Comparison of ENCODE assay signal across 12 cellular contexts in genomic region chr18:9823805-9824473, GRCh38.
DNase-seq lines count a peak whose midpoint lies in the region; ATAC-seq, FAIRE-seq and TF ChIP-seq lines count a peak whose summit lies in the region.
"Had no signal": no experiment of that assay in that cellular context is flagged by ENCODE, and none has a peak within 500 bp of the region (broad histone marks: within the 10 kb centered on the region; RNA-seq: fewer than 3 reads in every experiment).

No MANE protein-coding gene starts in this region.

- FAIRE-seq in K562 (lab: Jason Lieb, UNC) (peak; percentile 57), kidney (lab: Jason Lieb, UNC) (no peak)
- FAIRE-seq: TTC549 had no signal

- H3K79me2 ChIP-seq in K562 (ENCODE audit: control insufficient read depth, insufficient read depth, low read length) = peaks cover 4% of the 10 kb centered on the region; the same call in 2 of the 3 replicates

- BruUV-seq in K562 (replicated peaks; lab: Mats Ljungman, UMichigan) = no TSS peak

- in situ Hi-C loops in K562 (cut with MboI) = no loop called here

- no peak for TF ChIP-seq EP300 in K562 (IDR thresholded peaks at IDR 0.05; ENCODE audit: low read length)

- H3K4me1 ChIP-seq in K562 (replicated peaks in 1 of 2; ENCODE audit: control insufficient read depth in 2 of 2, insufficient read depth in 2 of 2, low read length in 2 of 2) (peaks cover 36 to 62% of the 10 kb centered on the region in 2 experiments), kidney (ENCODE audit: control insufficient read depth in 1 of 2, insufficient read depth in 1 of 2, low read depth in 1 of 2, low read length in 2 of 2) (peaks cover 14 to 21% of the 10 kb centered on the region in 2 donors), thyroid gland (peaks cover 20 to 39% of the 10 kb centered on the region in 2 donors)

- H3K9me3 ChIP-seq in K562 (replicated peaks; ENCODE audit: control insufficient read depth, insufficient read depth, low read depth, low read length) = 0 out of 2 replicates have a peak, but pooled peaks cover 4% of the 10 kb centered on the region
- H3K9me3 ChIP-seq in kidney (ENCODE audit: control insufficient read depth in 1 of 2, low read length in 2 of 2) = no peaks in the 10 kb centered on the region
- H3K9me3 ChIP-seq in thyroid gland = no peaks in the 10 kb centered on the region

- no peak for ATAC-seq in K562

- no peaks in the 10 kb centered on the region for H3K9me3 Mint-ChIP-seq in HFFc6

- no peak for TF ChIP-seq RAD21 in K562 (CRISPR knock-in tag; conservative IDR thresholded peaks at IDR 0.05 in 1 of 2, IDR thresholded peaks at IDR 0.05 in 1 of 2)

- no peak overlapping the region for H3K4me2 ChIP-seq in K562 (ENCODE audit: insufficient read depth, low read length)

- no peaks in the 10 kb centered on the region for H4K20me1 ChIP-seq in K562 (replicated peaks; ENCODE audit: control insufficient read depth, insufficient read depth, low read length)

- H2AFZ ChIP-seq in K562 (ENCODE audit: low read depth, low read length) = no peak overlapping the region

- H3K27ac Mint-ChIP-seq in HFFc6 = no peak overlapping the region

- DNase-seq in HFFc6 (peak; percentile 51), K562 (ENCODE audit: extremely low read depth in 1 of 4, low spot score in 3 of 4) (peak in 1 of 4 experiments; percentile 44), kidney (no peak), thyroid gland (peak in 1 of 2 donors; percentile 44), NCI-H345 (lab: John Stamatoyannopoulos, UW) (no peak), NK-92 (lab: John Stamatoyannopoulos, UW; ENCODE audit: unreplicated experiment) (no peak), retina (no peak), NCI-H2081 treated with DMSO at 0.1 percent for 48 hours (lab: John Stamatoyannopoulos, UW) (no peak)
- DNase-seq: NCI-H1694 treated with DMSO at 0.1 percent for 48 hours; stimulated activated CD4-positive, alpha-beta T cell treated with anti-CD3 and anti-CD28 coated beads, Interleukin-15, amount 100 ng/mL, for 24 hours had no signal

- TF ChIP-seq POLR2A in K562 (conservative IDR thresholded peaks at IDR 0.05) (no peak), thyroid gland (IDR thresholded peaks at IDR 0.05) (no peak)

- no peak overlapping the region for H3K4me3 Mint-ChIP-seq in HFFc6

- H3K36me3 Mint-ChIP-seq in HFFc6 (ENCODE audit: low read depth) = peaks cover 13% of the 10 kb centered on the region

- 5% methylated on average over 4 of the region's 4 CpGs for WGBS in K562 (ENCODE audit: insufficient coverage, low coverage, missing lambda C conversion rate)
- 40 to 46% methylated on average over 4 of the region's 4 CpGs for WGBS in thyroid gland, 2 donors

- TF ChIP-seq CTCF in HFFc6 (IDR thresholded peaks at IDR 0.05) (no peak), K562 (IDR thresholded peaks at IDR 0.05 in 2 of 3, conservative IDR thresholded peaks at IDR 0.05 in 1 of 3; ENCODE audit: insufficient read depth in 2 of 3, low read depth in 1 of 3, low read length in 3 of 3) (no peak), kidney (IDR thresholded peaks at IDR 0.05; ENCODE audit: borderline replicate concordance, extremely low read depth, insufficient read depth) (no peak), thyroid gland (IDR thresholded peaks at IDR 0.05) (no peak)

- intact Hi-C loops in K562 (cut with micrococcal nuclease) = loop anchor here (2.0 kb wide), 2 partner anchors 21 to 53 kb away; no protein-coding TSS in a partner anchor
- intact Hi-C loops in kidney (cut with DNase I) = no loop called here
- intact Hi-C loops in thyroid gland (cut with DNase I) = no loop called here

- H3K27me3 ChIP-seq in K562 (ENCODE audit: control insufficient read depth in 2 of 2, insufficient read depth in 2 of 2, low read length in 2 of 2) (no peaks in the 10 kb centered on the region), thyroid gland (no peaks in the 10 kb centered on the region)
- H3K27me3 ChIP-seq: cardiac muscle cell had no signal

- no peaks in the 10 kb centered on the region; the same call in 1 of the 2 replicates for H3K27me3 Mint-ChIP-seq in HFFc6 (ENCODE audit: insufficient read depth)

- H3K4me3 ChIP-seq in K562 (no peak overlapping the region), kidney (ENCODE audit: low read length in 2 of 2) (no peak overlapping the region), thyroid gland (replicated peaks in 1 of 3) (no peak overlapping the region)
- H3K4me3 ChIP-seq: cardiac muscle cell had no signal

- H3K36me3 ChIP-seq in K562 (ENCODE audit: control insufficient read depth, insufficient read depth, low read length) (0 out of 3 replicates have a peak, but pooled peaks cover 4% of the 10 kb centered on the region), kidney (ENCODE audit: control insufficient read depth in 1 of 2, insufficient read depth in 2 of 2, low read length in 2 of 2) (no peaks in the 10 kb centered on the region), thyroid gland (no peaks in the 10 kb centered on the region)
- H3K36me3 ChIP-seq: cardiac muscle cell had no signal

- H3K27ac ChIP-seq in K562 (ENCODE audit: extremely low read depth, low read depth, low read length) (peak overlapping the region; percentile 13; the same call in 2 of the 3 replicates), kidney (ENCODE audit: low read depth in 2 of 2, low read length in 2 of 2) (peak overlapping the region; percentile 17 to 45), thyroid gland (peak overlapping the region; percentile 78 to 94 (median 94))
- H3K27ac ChIP-seq: cardiac muscle cell had no signal

- no peaks in the 10 kb centered on the region for H3K9me1 ChIP-seq in K562 (ENCODE audit: control insufficient read depth, insufficient read depth, low read length)

- POLR2A ChIA-PET in K562 (lab: Yijun Ruan, JAX) = interaction anchor here (1.0 kb wide), 1 partner anchor 13 kb away, joined by 3 read pairs; no protein-coding TSS in a partner anchor

- H3K4me1 Mint-ChIP-seq in HFFc6 (ENCODE audit: low read depth) = no peaks in the 10 kb centered on the region; the same call in 1 of the 2 replicates

- CTCF ChIA-PET in K562 (lab: Yijun Ruan, JAX; ENCODE audit: low intra/inter-chr PET ratio) = no interaction called here

- H3K9ac ChIP-seq in K562 (ENCODE audit: insufficient read depth in 1 of 2, low read depth in 2 of 2, low read length in 2 of 2) (no peak overlapping the region), kidney (ENCODE audit: low read length in 2 of 2) (peak overlapping the region in 1 of 2 donors; percentile 12)

TF ChIP-seq in K562, 482 proteins besides CTCF, POLR2A, EP300 and RAD21 (continues in another document):
- TF ChIP-seq RBFOX2 (IDR thresholded peaks at IDR 0.05; ENCODE audit: low read depth, low read length) = no peak
- TF ChIP-seq ZSCAN32 (CRISPR knock-in tag; IDR thresholded peaks at IDR 0.05) = no peak
- TF ChIP-seq ZNF707 (CRISPR knock-in tag; conservative IDR thresholded peaks at IDR 0.05) = no peak
- no peak for TF ChIP-seq ZNF696 (CRISPR knock-in tag; conservative IDR thresholded peaks at IDR 0.05)
- no peak for TF ChIP-seq ZNF3 (CRISPR knock-in tag; IDR thresholded peaks at IDR 0.05)
- no peak for TF ChIP-seq XRCC5 (IDR thresholded peaks at IDR 0.05; ENCODE audit: low read depth, low read length)
- TF ChIP-seq SMC3 (conservative IDR thresholded peaks at IDR 0.05; ENCODE audit: insufficient read depth, low read depth, low read length) = no peak
- no peak for TF ChIP-seq HMG20B (CRISPR knock-in tag; IDR thresholded peaks at IDR 0.05)
- no peak for TF ChIP-seq FOSL1 (tag; conservative IDR thresholded peaks at IDR 0.05)
- TF ChIP-seq ATF3 (IDR thresholded peaks at IDR 0.05) = no peak
- no peak for TF ChIP-seq ATF3 (CRISPR knock-in tag; conservative IDR thresholded peaks at IDR 0.05)
- TF ChIP-seq ZSCAN29 (IDR thresholded peaks at IDR 0.05) = no peak; the same call in 1 of the 2 replicates
- TF ChIP-seq DPF2 (IDR thresholded peaks at IDR 0.05) = peak; percentile 58; the same call in 1 of the 2 replicates
- TF ChIP-seq HDGF (IDR thresholded peaks at IDR 0.05) = peak; percentile 98

Comparison
In these comparisons a context has a peak if more than half of its experiments do, and no peak if none do; other contexts are left out.
1. H3K27ac ChIP-seq: peak in every context shown above with its lines; median percentile 94 in thyroid gland; 31 in kidney; 13 in K562.